In genomic region chr21:29144736-29145353, GRCh38 we compare ENCODE assay signal across 12 cellular contexts. TPM values are rescaled to one million over a fixed set of nuclear protein-coding genes. Genes with fewer than 3 reads are reported as not detected.
DNase-seq lines count a peak whose midpoint lies in the region; ATAC-seq, FAIRE-seq and TF ChIP-seq lines count a peak whose summit lies in the region.
"Had no signal": no experiment of that assay in that cellular context is flagged by ENCODE, and none has a peak within 500 bp of the region (broad histone marks: within the 10 kb centered on the region; RNA-seq: fewer than 3 reads in every experiment).

No MANE protein-coding gene starts in this region.

- peak overlapping the region; percentile 37 for H3K4me2 ChIP-seq in A549
- H3K4me2 ChIP-seq in endothelial cell of umbilical vein (ENCODE audit: insufficient read depth, low read length) = peak overlapping the region; percentile 72

- H3K4me3 ChIP-seq in A549 (no peak overlapping the region), endothelial cell of umbilical vein (replicated peaks in 1 of 3; ENCODE audit: insufficient read depth in 1 of 3, low read depth in 1 of 3, low read length in 3 of 3) (no peak overlapping the region)

- CTCF ChIA-PET in A549 (lab: Yijun Ruan, JAX) = interaction anchor here (2.9 kb wide), 1 partner anchor 20 kb away, joined by 16 read pairs; no protein-coding TSS in a partner anchor
- CTCF ChIA-PET in endothelial cell of umbilical vein (lab: Charles Lee) = interaction anchor here (1.0 to 3.7 kb wide), 11 partner anchors 10 to 204 kb away, joined by 3 to 14 read pairs (median 5); no protein-coding TSS in a partner anchor

- H4K20me1 ChIP-seq in endothelial cell of umbilical vein (replicated peaks; ENCODE audit: control insufficient read depth, extremely low read depth, insufficient read depth, low read length) = no peaks in the 10 kb centered on the region

- intact Hi-C loops in endothelial cell of umbilical vein (cut with micrococcal nuclease) = loop anchor here (1.0 to 2.0 kb wide), 8 partner anchors 19 to 197 kb away; partner anchors contain the start of gene CCT8

- no peak for TF ChIP-seq EP300 in A549 (IDR thresholded peaks at IDR 0.05)

- no peak for FAIRE-seq in A549 (lab: Jason Lieb, UNC)
- FAIRE-seq in endothelial cell of umbilical vein (lab: Jason Lieb, UNC) = no peak

- no peak for TF ChIP-seq RAD21 in A549 (conservative IDR thresholded peaks at IDR 0.05 in 1 of 2, IDR thresholded peaks at IDR 0.05 in 1 of 2)

- peak overlapping the region; percentile 72 for H3K9ac ChIP-seq in endothelial cell of umbilical vein (replicated peaks; ENCODE audit: extremely low read depth, insufficient read depth, low read length)

- no peaks in the 10 kb centered on the region for H3K27me3 ChIP-seq in endothelial cell of umbilical vein (ENCODE audit: control insufficient read depth in 2 of 2, insufficient read depth in 2 of 2, low read length in 2 of 2)

- in situ Hi-C loops in G401 (cut with HindIII; ENCODE audit: low sequenced_read_pairs) = no loop called here

- TF ChIP-seq CTCF in A549 (IDR thresholded peaks at IDR 0.05) (no peak), endothelial cell of umbilical vein (IDR thresholded peaks at IDR 0.05; ENCODE audit: extremely low read depth in 1 of 2, insufficient read depth in 1 of 2, low read depth in 1 of 2, low read length in 2 of 2) (no peak), omental fat pad (IDR thresholded peaks at IDR 0.05) (no peak)

- BruUV-seq in endothelial cell of umbilical vein (replicated peaks; lab: Mats Ljungman, UMichigan) = TSS peak; percentile 92

- POLR2A ChIA-PET in A549 (lab: Yijun Ruan, JAX) = no interaction called here
- POLR2A ChIA-PET in endothelial cell of umbilical vein (lab: Charles Lee) = interaction anchor here (0.7 to 1.9 kb wide), 2 partner anchors 16 to 154 kb away, joined by 3 to 9 read pairs; partner anchors contain the start of gene BACH1

- no peaks in the 10 kb centered on the region for H3K9me1 ChIP-seq in endothelial cell of umbilical vein (replicated peaks; ENCODE audit: control insufficient read depth, extremely low read depth, insufficient read depth, low read length)

- H2AFZ ChIP-seq in endothelial cell of umbilical vein (ENCODE audit: low read depth, low read length) = no peak overlapping the region

- TF ChIP-seq POLR2A in A549 (IDR thresholded peaks at IDR 0.05; ENCODE audit: low read length) = no peak
- no peak for TF ChIP-seq POLR2A in endothelial cell of umbilical vein (IDR thresholded peaks at IDR 0.05; ENCODE audit: low read depth, low read length)

- no peak overlapping the region for H3K27ac ChIP-seq in A549
- peak overlapping the region; percentile 97 for H3K27ac ChIP-seq in endothelial cell of umbilical vein (ENCODE audit: insufficient read depth, low read depth, low read length)

- no peak for ATAC-seq in A549
- ATAC-seq in omental fat pad (ENCODE audit: low FRiP score) = peak; percentile 35
- ATAC-seq in HG02763 (IDR thresholded peaks at IDR 0.05; ENCODE audit: unreplicated experiment) = no peak

- no peaks in the 10 kb centered on the region for H3K36me3 ChIP-seq in endothelial cell of umbilical vein (ENCODE audit: control insufficient read depth in 2 of 2, extremely low read depth in 1 of 2, insufficient read depth in 2 of 2, low read length in 2 of 2)

- 50% methylated on average over 2 of the region's 2 CpGs for WGBS in A549 (ENCODE audit: missing lambda C conversion rate)

- DNase-seq in A549 (ENCODE audit: low read depth in 1 of 2, low spot score in 1 of 2) = no peak
- peak; percentile 29 for DNase-seq in NCI-H446 treated with DMSO at 0.1 percent for 48 hours (lab: John Stamatoyannopoulos, UW)
- DNase-seq in endothelial cell of umbilical vein (ENCODE audit: low read depth, low spot score) = no peak
- DNase-seq in omental fat pad (ENCODE audit: low spot score) = no peak
- DNase-seq in G401 (ENCODE audit: low spot score) = no peak
- DNase-seq in SK-N-DZ (ENCODE audit: low spot score) = no peak
- no peak for DNase-seq in NCI-H2081 treated with DMSO at 0.1 percent for 48 hours (lab: John Stamatoyannopoulos, UW)
- DNase-seq: activated CD4-positive, CD25-positive, alpha-beta regulatory T cell treated with anti-CD3 and anti-CD28 coated beads, Interleukin-2, amount 50 U/mL, for 72 hours; activated effector memory CD4-positive, alpha-beta T cell treated with anti-CD3 and anti-CD28 coated beads, Interleukin-2, amount 50 U/mL, for 16 hours; KBM-7; SHP77 had no signal

- H3K4me1 ChIP-seq in A549 = peaks cover 11% of the 10 kb centered on the region; the same call in 2 of the 3 replicates
- peaks cover 35% of the 10 kb centered on the region for H3K4me1 ChIP-seq in endothelial cell of umbilical vein (ENCODE audit: control insufficient read depth, extremely low read depth, insufficient read depth, low read length)

- dilution Hi-C loops in endothelial cell of umbilical vein (cut with MboI; ENCODE audit: extremely low pct_ligation_motif_present, low sequenced_read_pairs) = no loop called here

- no peaks in the 10 kb centered on the region for H3K79me2 ChIP-seq in endothelial cell of umbilical vein (ENCODE audit: control insufficient read depth, insufficient read depth, low read length)

- H3K9me3 ChIP-seq in A549 (no peaks in the 10 kb centered on the region), endothelial cell of umbilical vein (replicated peaks; ENCODE audit: control insufficient read depth, insufficient read depth, low read length) (no peaks in the 10 kb centered on the region)

TF ChIP-seq in A549, 52 proteins besides CTCF, POLR2A, EP300 and RAD21 (continues in another document):
- TF ChIP-seq RARB (CRISPR knock-in tag; IDR thresholded peaks at IDR 0.05) = no peak
- no peak for TF ChIP-seq FOXS1 (CRISPR knock-in tag; IDR thresholded peaks at IDR 0.05)
- no peak for TF ChIP-seq CEBPB (IDR thresholded peaks at IDR 0.05)
- no peak for TF ChIP-seq BCL3 (IDR thresholded peaks at IDR 0.05)
- no peak for TF ChIP-seq EHMT2 (IDR thresholded peaks at IDR 0.05; ENCODE audit: low read depth)

TF ChIP-seq in endothelial cell of umbilical vein, 7 proteins besides CTCF, POLR2A, EP300 and RAD21:
- TF ChIP-seq JUN (IDR thresholded peaks at IDR 0.05; ENCODE audit: borderline replicate concordance, insufficient read depth, insufficient read length, low read depth) = no peak
- TF ChIP-seq FOS (IDR thresholded peaks at IDR 0.05; ENCODE audit: borderline replicate concordance, insufficient read depth, low read length) = no peak
- no peak for TF ChIP-seq POLR2AphosphoS5 (IDR thresholded peaks at IDR 0.05; ENCODE audit: insufficient read depth, low read depth, low read length)
- TF ChIP-seq GATA2 (IDR thresholded peaks at IDR 0.05; ENCODE audit: insufficient read depth, insufficient read length, low read depth, low read length) = no peak
- no peak for TF ChIP-seq MYC (IDR thresholded peaks at IDR 0.05; ENCODE audit: low read depth, low read length)
- TF ChIP-seq EZH2 (IDR thresholded peaks at IDR 0.05; ENCODE audit: borderline replicate concordance, low read depth, low read length, severe bottlenecking) = no peak

RNA-seq across cellular contexts. Expression of gene MAP3K7CL, which starts 14.4 kb away (rescaled TPM):
- polyA plus RNA-seq in A549 (2011; rRNA removed) = 4.7 and 5.7 TPM in 2 replicates
- 1.6 and 2.0 TPM in 2 replicates for polyA plus RNA-seq in A549 (2012; cell fraction: cytosol; rRNA removed)
- 2.2 and 2.6 TPM in 2 replicates for polyA plus RNA-seq in A549 (2012; cell fraction: nucleus; rRNA removed)
- 2.5 to 3.6 TPM (median 2.9 TPM) in 3 replicates for polyA plus RNA-seq in A549 (2017; fragmentation: RNase III; extraction: RNeasy Plus Mini Kit Qiagen cat#74134 plus additional on column Dnase treatment)
- 3.9 and 6.0 TPM in 2 replicates for polyA minus RNA-seq in A549 (2011; rRNA and poly(A)+ RNA removed)
- 8.1 and 10.9 TPM in 2 replicates for total RNA-seq in endothelial cell of umbilical vein
- 4.5 and 6.1 TPM in 2 replicates for polyA plus RNA-seq in endothelial cell of umbilical vein
- polyA plus RNA-seq in endothelial cell of umbilical vein (2011; cell fraction: cytosol; rRNA removed) = 7.1 and 7.2 TPM in 2 replicates
- polyA plus RNA-seq in endothelial cell of umbilical vein (2011; cell fraction: nucleus; rRNA removed) = 12.4 and 15.8 TPM in 2 replicates
- 4.9 and 8.3 TPM in 2 replicates for polyA plus RNA-seq in endothelial cell of umbilical vein (2012)
- 9.3 and 14.8 TPM in 2 replicates for polyA minus RNA-seq in endothelial cell of umbilical vein
- polyA minus RNA-seq in endothelial cell of umbilical vein (2011; cell fraction: cytosol; rRNA and poly(A)+ RNA removed) = 1.1 TPM
- 12.3 and 13.5 TPM in 2 replicates for polyA minus RNA-seq in endothelial cell of umbilical vein (2011; cell fraction: nucleus; rRNA and poly(A)+ RNA removed)
- 1 to 10 TPM; 5.1 to 7.1 (median 5.9) TPM for total RNA-seq in omental fat pad
- total RNA-seq in G401 (2014; rRNA removed; shearing (Covaris generic)) = 1.9 and 6.9 TPM in 2 replicates
- 0.80 and 1.5 TPM in 2 replicates for polyA plus RNA-seq in SK-N-DZ (2014; cell fraction: cytosol; rRNA removed)
- 1.1 and 2.1 TPM in 2 replicates for polyA plus RNA-seq in SK-N-DZ (2014; cell fraction: nucleus; rRNA removed)
